Comparison of ENCODE assay signal across 15 cellular contexts in the genomic region with DNA sequence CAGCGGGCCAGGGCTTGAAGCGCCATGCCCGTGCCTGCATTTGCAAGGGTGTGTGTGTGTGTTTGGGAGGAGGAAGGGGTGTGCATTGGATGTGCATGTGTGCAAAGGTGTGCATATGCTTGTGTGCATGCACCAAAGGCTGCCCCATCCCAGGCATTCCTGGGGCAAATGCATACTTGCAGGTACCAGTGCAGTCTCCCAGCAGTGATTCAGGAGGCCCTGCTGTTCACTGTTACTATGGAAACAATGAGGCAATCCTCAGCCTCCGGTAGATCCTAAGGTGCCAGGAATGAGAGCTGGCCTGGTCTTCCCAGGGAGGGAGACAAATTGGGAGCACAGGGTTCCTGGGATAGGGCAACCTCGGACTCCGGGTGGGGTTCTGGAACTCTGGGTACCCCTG. TPM values are rescaled to one million over a fixed set of nuclear protein-coding genes. Genes with fewer than 3 reads are reported as not detected.
DNase-seq lines count a peak whose midpoint lies in the region; ATAC-seq and TF ChIP-seq lines count a peak whose summit lies in the region.
"Had no signal": no experiment of that assay in that cellular context is flagged by ENCODE, and none has a peak within 500 bp of the region (broad histone marks: within the 10 kb centered on the region; RNA-seq: fewer than 3 reads in every experiment).

No MANE protein-coding gene starts in this region.

- TF ChIP-seq CTCF in testis (IDR thresholded peaks at IDR 0.05), result no peak

- H3K4me3 Mint-ChIP-seq in stimulated activated naive B cell treated with anti-CD40 and anti-IgM and Interleukin-4, amounts not matched to agents 10 μg/mL and 1 μg/mL and 100 μg/mL, for 72 hours, result no peak overlapping the region
- H3K4me3 Mint-ChIP-seq: activated T-helper 17 cell treated with anti-CD3 and anti-CD28 coated beads, Interleukin-2, amount 50 U/mL, for 72 hours; neural crest cell had no signal

- no peaks in the 10 kb centered on the region for H3K9me3 Mint-ChIP-seq in stimulated activated naive B cell treated with anti-CD40 and anti-IgM and Interleukin-4, amounts not matched to agents 10 μg/mL and 1 μg/mL and 100 μg/mL, for 72 hours
- H3K9me3 Mint-ChIP-seq: activated T-helper 17 cell treated with anti-CD3 and anti-CD28 coated beads, Interleukin-2, amount 50 U/mL, for 72 hours; neural crest cell had no signal

- DNase-seq in DMS 273 treated with DMSO at 0.1 percent for 48 hours (lab: John Stamatoyannopoulos, UW) (peak; percentile 32), GM23248 (peak; percentile 66), amniotic epithelial cell (ENCODE audit: low read depth) (peak; percentile 58), iris pigment epithelial cell (ENCODE audit: low read depth) (peak; percentile 59), putamen (ENCODE audit: low spot score) (no peak), testis (no peak)
- DNase-seq in stimulated activated naive B cell treated with anti-CD40 and anti-IgM and Interleukin-4, amounts not matched to agents 10 μg/mL and 1 μg/mL and 100 μg/mL, for 72 hours, result no peak
- DNase-seq: Caco-2; central memory CD4-positive, alpha-beta T cell; NCI-H187; SJCRH30 had no signal

- ATAC-seq in GM18858 (IDR thresholded peaks at IDR 0.05; ENCODE audit: unreplicated experiment), result no peak
- no peak for ATAC-seq in stimulated activated naive B cell treated with anti-CD40 and anti-IgM and Interleukin-4, amounts not matched to agents 10 μg/mL and 1 μg/mL and 100 μg/mL, for 72 hours (replicated peaks)
- ATAC-seq: activated CD4-positive, CD25-positive, alpha-beta regulatory T cell treated with anti-CD3 and anti-CD28 coated beads, Interleukin-2, amount 50 U/mL, for 24 hours; activated T-helper 17 cell treated with anti-CD3 and anti-CD28 coated beads, Interleukin-2, amount 50 U/mL, for 72 hours had no signal

- H3K9me3 ChIP-seq in GM23248 (ENCODE audit: low read depth), result no peaks in the 10 kb centered on the region
- no peaks in the 10 kb centered on the region for H3K9me3 ChIP-seq in testis
- H3K9me3 ChIP-seq: Caco-2, SJCRH30 had no signal

- H3K27me3 ChIP-seq in GM23248 (replicated peaks; ENCODE audit: insufficient read depth) (no peaks in the 10 kb centered on the region), testis (no peaks in the 10 kb centered on the region)
- H3K27me3 ChIP-seq: SJCRH30 had no signal

- intact Hi-C loops in testis (cut with DNase I; ENCODE audit: low total_unique reads), result loop anchor here (10.0 kb wide), 1 partner anchor 93 kb away; no protein-coding TSS in a partner anchor

- H3K9me2 ChIP-seq in GM23248 (ENCODE audit: insufficient read depth), result no peaks in the 10 kb centered on the region

- H2AFZ ChIP-seq in GM23248, result no peak overlapping the region

- H3K4me3 ChIP-seq in GM23248 (no peak overlapping the region), testis (no peak overlapping the region)
- H3K4me3 ChIP-seq: SJCRH30 had no signal

- H3F3A ChIP-seq in GM23248 (ENCODE audit: insufficient read depth), result no peaks in the 10 kb centered on the region

- peaks cover 34 to 35% of the 10 kb centered on the region in 2 donors for H3K27me3 Mint-ChIP-seq in stimulated activated naive B cell treated with anti-CD40 and anti-IgM and Interleukin-4, amounts not matched to agents 10 μg/mL and 1 μg/mL and 100 μg/mL, for 72 hours

- in situ Hi-C loops in GM23248 (cut with MboI), result no loop called here

- no peak overlapping the region for H3K27ac ChIP-seq in GM23248
- no peak overlapping the region for H3K27ac ChIP-seq in testis
- H3K27ac ChIP-seq: SJCRH30 had no signal

- H3K27ac Mint-ChIP-seq in stimulated activated naive B cell treated with anti-CD40 and anti-IgM and Interleukin-4, amounts not matched to agents 10 μg/mL and 1 μg/mL and 100 μg/mL, for 72 hours, result no peak overlapping the region
- H3K27ac Mint-ChIP-seq: activated T-helper 17 cell treated with anti-CD3 and anti-CD28 coated beads, Interleukin-2, amount 50 U/mL, for 72 hours had no signal

- no peaks in the 10 kb centered on the region for H3K4me1 ChIP-seq in GM23248 (ENCODE audit: insufficient read depth)
- peaks cover 18% of the 10 kb centered on the region for H3K4me1 ChIP-seq in testis
- H3K4me1 ChIP-seq: Caco-2 had no signal

- no peak overlapping the region for H3K4me2 ChIP-seq in GM23248 (ENCODE audit: unreplicated experiment)

- no peaks in the 10 kb centered on the region for H3K79me2 ChIP-seq in GM23248 (ENCODE audit: insufficient read depth)

- H3K4me1 Mint-ChIP-seq in stimulated activated naive B cell treated with anti-CD40 and anti-IgM and Interleukin-4, amounts not matched to agents 10 μg/mL and 1 μg/mL and 100 μg/mL, for 72 hours, result peaks cover 13 to 16% of the 10 kb centered on the region in 2 donors

- WGBS in GM23248 (ENCODE audit: low coverage in 1 of 2, low lambda C conversion rate in 2 of 2, missing lambda C conversion rate in 2 of 2), 2 experiments, result 43 to 57% methylated on average over 6 of the region's 6 CpGs
- 69 to 70% methylated on average over 4 to 6 of the region's 6 CpGs for WGBS in testis, 2 donors

- no peaks in the 10 kb centered on the region for H3K36me3 Mint-ChIP-seq in stimulated activated naive B cell treated with anti-CD40 and anti-IgM and Interleukin-4, amounts not matched to agents 10 μg/mL and 1 μg/mL and 100 μg/mL, for 72 hours

- H3K9ac ChIP-seq in GM23248, result no peak overlapping the region

- no peak for TF ChIP-seq POLR2A in testis (IDR thresholded peaks at IDR 0.05)

- H4K20me1 ChIP-seq in GM23248 (ENCODE audit: insufficient read depth), result no peaks in the 10 kb centered on the region

- H3K36me3 ChIP-seq in GM23248 (ENCODE audit: low read depth), result no peaks in the 10 kb centered on the region
- H3K36me3 ChIP-seq in testis (ENCODE audit: low read depth, missing control alignments), result no peaks in the 10 kb centered on the region
- H3K36me3 ChIP-seq: SJCRH30 had no signal

RNA-seq across cellular contexts. Expression of gene FNDC5, which starts 7.5 kb away (rescaled TPM):
- total RNA-seq in GM23248 (2014; rRNA removed; shearing (Covaris generic)), result 0.76 TPM in 1 of 2 replicates, not detected in the other
- polyA plus RNA-seq in GM23248 (2016; fragmentation: Nextera tagmentation; extraction: Ambion mirVana) (0.15 and 0.33 TPM in 2 replicates), testis (ENCODE audit: insufficient read depth, low read depth, low replicate concordance) (11.3 TPM)
- 10 to 100 TPM in 1 of 2 donors, 1 to 10 TPM in 1; 9.4 to 16.3 TPM for total RNA-seq in testis
- total RNA-seq: activated T-helper 17 cell treated with anti-CD3 and anti-CD28 coated beads, Interleukin-2, amount 50 U/mL, for 72 hours had no signal

RNA-seq across cellular contexts. Expression of gene HPCA, which starts 8.1 kb away (rescaled TPM):
- not detected in 2 replicates for total RNA-seq in GM23248 (2014; rRNA removed; shearing (Covaris generic))
- polyA plus RNA-seq in GM23248 (2016; fragmentation: Nextera tagmentation; extraction: Ambion mirVana) (not detected in 2 replicates), testis (ENCODE audit: insufficient read depth, low read depth, low replicate concordance) (8.8 TPM)
- total RNA-seq in testis, result 1 to 10 TPM; 1.7 to 6.1 TPM
- total RNA-seq: Caco-2, SJCRH30 had no signal

RNA-seq across cellular contexts. Expression of gene TMEM54, which starts 23.0 kb away (rescaled TPM):
- 41.7 and 60.4 TPM in 2 replicates for total RNA-seq in GM23248 (2014; rRNA removed; shearing (Covaris generic))
- polyA plus RNA-seq in GM23248 (2016; fragmentation: Nextera tagmentation; extraction: Ambion mirVana) (33.7 and 36.1 TPM in 2 replicates), testis (ENCODE audit: insufficient read depth, low read depth, low replicate concordance) (23.0 TPM)
- total RNA-seq in testis, result 10 to 100 TPM; 18.7 to 24.0 TPM

Comparison
In these comparisons a context has a peak if more than half of its experiments do, and no peak if none do; other contexts are left out.
1. DNase-seq: peak in DMS 273 treated with DMSO at 0.1 percent for 48 hours (single experiment), GM23248 (single experiment), amniotic epithelial cell (single experiment) and iris pigment epithelial cell (single experiment); none in stimulated activated naive B cell treated with anti-CD40 and anti-IgM and Interleukin-4, amounts not matched to agents 10 μg/mL and 1 μg/mL and 100 μg/mL, for 72 hours (single experiment), putamen (single experiment) and testis (single experiment).